ENCODE assay signal across 26 cellular contexts in the genomic region with DNA sequence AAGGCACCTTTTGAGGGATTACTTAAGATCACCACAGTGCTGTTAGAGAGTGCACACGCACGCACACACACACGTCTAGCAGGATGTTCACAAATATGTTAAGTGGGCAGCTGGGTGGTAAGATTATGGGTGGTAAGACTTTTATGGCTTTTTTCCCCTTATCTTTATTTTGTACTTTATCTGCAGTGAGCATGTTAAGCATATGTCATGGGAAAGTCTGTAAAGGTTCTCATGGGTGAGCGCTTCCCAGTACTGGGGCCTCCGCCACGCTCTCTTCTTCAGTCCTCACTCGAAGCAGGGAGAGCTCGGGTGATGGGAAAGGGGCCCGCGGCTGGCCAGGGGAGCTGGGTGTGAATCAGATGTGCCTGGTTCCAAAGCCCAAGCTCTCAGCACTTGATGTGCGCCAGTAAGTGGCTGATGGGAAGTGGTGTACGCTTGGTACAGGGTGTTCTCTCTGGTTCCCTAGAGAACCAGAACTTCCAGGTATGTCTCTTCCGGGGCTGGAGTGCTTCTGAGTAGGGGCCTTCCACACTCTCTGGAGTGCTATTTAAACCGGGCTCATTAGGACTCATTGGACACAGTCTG.
DNase-seq lines count a peak whose midpoint lies in the region; ATAC-seq and TF ChIP-seq lines count a peak whose summit lies in the region.
"Had no signal": no experiment of that assay in that cellular context is flagged by ENCODE, and none has a peak within 500 bp of the region (broad histone marks: within the 10 kb centered on the region; RNA-seq: fewer than 3 reads in every experiment).

No MANE protein-coding gene starts in this region.

- no peaks in the 10 kb centered on the region for H3K79me2 ChIP-seq in Loucy (ENCODE audit: insufficient read depth, low read length)

- TF ChIP-seq CTCF in Loucy (conservative IDR thresholded peaks at IDR 0.05; ENCODE audit: low read length) (no peak), endothelial cell (IDR thresholded peaks at IDR 0.05; ENCODE audit: unreplicated experiment) (no peak), testis (IDR thresholded peaks at IDR 0.05) (no peak)

- TF ChIP-seq POLR2A in testis (IDR thresholded peaks at IDR 0.05) = no peak

- no peaks in the 10 kb centered on the region for H3K9me2 ChIP-seq in Loucy (replicated peaks; ENCODE audit: low read depth, low read length)

- no peak overlapping the region for H3K9ac ChIP-seq in Loucy (ENCODE audit: low read depth, low read length, poor library complexity, severe bottlenecking)

- H3K27me3 Mint-ChIP-seq in endothelial cell (ENCODE audit: unreplicated experiment) = peaks cover 6% of the 10 kb centered on the region
- H3K27me3 Mint-ChIP-seq: CD4-positive, alpha-beta T cell had no signal

- H3K4me1 Mint-ChIP-seq in endothelial cell (ENCODE audit: unreplicated experiment) = peaks cover 15% of the 10 kb centered on the region

- DNase-seq in endothelial cell (ENCODE audit: low spot score) = no peak
- DNase-seq in left kidney (ENCODE audit: low read depth, low spot score) = peak; percentile 48
- peak; percentile 19 for DNase-seq in testis
- no peak for DNase-seq in GF-D8 (lab: John Stamatoyannopoulos, UW)
- DNase-seq: activated CD4-positive, alpha-beta T cell treated with anti-CD3 and anti-CD28 coated beads, Interleukin-2, amount 50 U/mL, for 48 hours; activated effector memory CD4-positive, alpha-beta T cell treated with anti-CD3 and anti-CD28 coated beads, Interleukin-2, amount 50 U/mL, for 16 hours; CD4-positive, alpha-beta T cell; cerebellar nuclear complex; foreskin melanocyte; hypothalamus; mammary epithelial cell; NCI-H1092; NCI-H187 treated with DMSO at 0.1 percent for 48 hours; NCI-H2227 treated with DMSO at 0.1 percent for 48 hours; NCI-H774; psoas muscle; stimulated activated CD4-positive, alpha-beta T cell treated with anti-CD3 and anti-CD28 coated beads, Interleukin-2, amount 100 ng/mL, for 24 hours had no signal

- H3K4me3 ChIP-seq in Loucy (ENCODE audit: low read length, poor library complexity, severe bottlenecking) (no peak overlapping the region), testis (no peak overlapping the region)
- H3K4me3 ChIP-seq: psoas muscle, skin epidermis, suprapubic skin, vagina had no signal

- intact Hi-C loops in testis (cut with DNase I; ENCODE audit: low total_unique reads) = no loop called here

- no peak overlapping the region for H3K27ac ChIP-seq in testis
- H3K27ac ChIP-seq: psoas muscle, skin epidermis, suprapubic skin, vagina had no signal

- no peak for ATAC-seq in HG03108 (IDR thresholded peaks at IDR 0.05; ENCODE audit: unreplicated experiment)
- ATAC-seq in HG03039 (IDR thresholded peaks at IDR 0.05; ENCODE audit: unreplicated experiment) = no peak
- ATAC-seq: esophagus mucosa, WTC11 had no signal

- no peaks in the 10 kb centered on the region for H3K36me3 Mint-ChIP-seq in endothelial cell (ENCODE audit: low read depth, unreplicated experiment)
- H3K36me3 Mint-ChIP-seq: WTC11 had no signal

- peak overlapping the region; percentile 28 for H3K27ac Mint-ChIP-seq in endothelial cell (ENCODE audit: unreplicated experiment)
- H3K27ac Mint-ChIP-seq: CD4-positive, alpha-beta T cell; T-helper 2 cell treated with Interferon-gamma antibody and Interleukin-4, amounts not matched to agents 5 μg/mL and 100 μg/mL, for 36 hours; WTC11 had no signal

- WGBS in testis, 2 donors = 75 to 86% methylated on average over 11 to 14 of the region's 14 CpGs

- H3K27me3 ChIP-seq in Loucy (ENCODE audit: insufficient read depth, low read length, poor library complexity, severe bottlenecking) (no peaks in the 10 kb centered on the region), testis (no peaks in the 10 kb centered on the region)
- H3K27me3 ChIP-seq: suprapubic skin, vagina had no signal

- H3K36me3 ChIP-seq in Loucy (ENCODE audit: insufficient read depth, low read length) (no peaks in the 10 kb centered on the region), testis (ENCODE audit: low read depth, missing control alignments) (no peaks in the 10 kb centered on the region)
- H3K36me3 ChIP-seq: suprapubic skin, vagina had no signal

- no peak overlapping the region for H3K4me3 Mint-ChIP-seq in endothelial cell (ENCODE audit: unreplicated experiment)
- H3K4me3 Mint-ChIP-seq: CD4-positive, alpha-beta T cell; T-helper 2 cell treated with Interferon-gamma antibody and Interleukin-4, amounts not matched to agents 5 μg/mL and 100 μg/mL, for 36 hours; WTC11 had no signal

- H4K20me1 ChIP-seq in Loucy (ENCODE audit: insufficient read depth, low read length, poor library complexity, severe bottlenecking) = no peaks in the 10 kb centered on the region

- H3K4me1 ChIP-seq in Loucy (ENCODE audit: insufficient read depth, low read length, poor library complexity, severe bottlenecking) (peaks cover 12% of the 10 kb centered on the region), testis (no peaks in the 10 kb centered on the region)
- H3K4me1 ChIP-seq: psoas muscle, vagina had no signal

- H3K9me3 ChIP-seq in Loucy (ENCODE audit: insufficient read depth, low read depth, low read length) = no peaks in the 10 kb centered on the region
- H3K9me3 ChIP-seq in testis = no peaks in the 10 kb centered on the region
- H3K9me3 ChIP-seq: psoas muscle, suprapubic skin, vagina had no signal

- peak overlapping the region; percentile 28 for H3K4me2 ChIP-seq in Loucy (ENCODE audit: low read depth, low read length, poor library complexity, severe bottlenecking)

- no peaks in the 10 kb centered on the region for H3K9me3 Mint-ChIP-seq in endothelial cell (ENCODE audit: unreplicated experiment)
- H3K9me3 Mint-ChIP-seq: CD4-positive, alpha-beta T cell; T-helper 2 cell treated with Interferon-gamma antibody and Interleukin-4, amounts not matched to agents 5 μg/mL and 100 μg/mL, for 36 hours had no signal

- H2AFZ ChIP-seq in Loucy (ENCODE audit: low read length) = no peak overlapping the region

- no peaks in the 10 kb centered on the region for H3F3A ChIP-seq in Loucy (ENCODE audit: low read depth)

Comparison
In these comparisons a context has a peak if more than half of its experiments do, and no peak if none do; other contexts are left out.
1. DNase-seq: peak in left kidney (single experiment) and testis (single experiment); none in endothelial cell (single experiment) and GF-D8 (single experiment).